26 cellular contexts compared by ENCODE assay signal in genomic region chr13:105446197-105446596, GRCh38. TPM values are rescaled to one million over a fixed set of nuclear protein-coding genes. Genes with fewer than 3 reads are reported as not detected.
DNase-seq lines count a peak whose midpoint lies in the region; ATAC-seq and TF ChIP-seq lines count a peak whose summit lies in the region.
"Had no signal": no experiment of that assay in that cellular context is flagged by ENCODE, and none has a peak within 500 bp of the region (broad histone marks: within the 10 kb centered on the region; RNA-seq: fewer than 3 reads in every experiment).

No MANE protein-coding gene starts in this region.

- DNase-seq in iris pigment epithelial cell (ENCODE audit: low read depth) (peak; percentile 60), left cardiac atrium (no peak), NCI-H2029 treated with DMSO at 0.1 percent for 48 hours (lab: John Stamatoyannopoulos, UW) (no peak), mucosa of gallbladder (ENCODE audit: low spot score) (no peak), left colon (no peak)
- DNase-seq: activated CD8-positive, alpha-beta memory T cell treated with anti-CD3 and anti-CD28 coated beads, Interleukin-2, amount 50 U/mL, for 4 hours; BE2C; dermis blood vessel endothelial cell; DMS79 treated with DMSO at 0.1 percent for 48 hours; foreskin melanocyte; midbrain; NCI-H1105 treated with DMSO at 0.1 percent for 48 hours; NCI-H2107; NCI-H524; psoas muscle; Right ventricle myocardium superior; stimulated activated CD4-positive, alpha-beta T cell treated with anti-CD3 and anti-CD28 coated beads, Interleukin-4, amount 100 ng/mL, for 1 hour; T-helper 1 cell; transverse colon had no signal

- H3K4me3 ChIP-seq in WI38 (ENCODE audit: low read depth, low read length), result peak overlapping the region; percentile 22
- H3K4me3 ChIP-seq: psoas muscle, transverse colon had no signal

- H3K27ac ChIP-seq in KOPT-K1 (ENCODE audit: low read depth, low read length, poor library complexity, severe bottlenecking), result peak overlapping the region; percentile 49
- H3K27ac ChIP-seq: psoas muscle, transverse colon, VCaP had no signal

- intact Hi-C loops in left cardiac atrium (cut with DNase I), result no loop called here
- intact Hi-C loops in left colon (cut with DNase I, micrococcal nuclease), result no loop called here

- peaks cover 15% of the 10 kb centered on the region for H3K9me3 ChIP-seq in KOPT-K1 (ENCODE audit: insufficient read depth, low read length, poor library complexity, severe bottlenecking)
- H3K9me3 ChIP-seq: BE2C, psoas muscle, transverse colon had no signal

- no peaks in the 10 kb centered on the region for H3K36me3 ChIP-seq in KOPT-K1 (ENCODE audit: insufficient read depth, low read length)
- H3K36me3 ChIP-seq: BE2C, transverse colon had no signal

- TF ChIP-seq CTCF in WI38 (IDR thresholded peaks at IDR 0.05; ENCODE audit: low read depth, low read length), result no peak

- ATAC-seq in left cardiac atrium (no peak), left colon (no peak)
- ATAC-seq: psoas muscle had no signal

RNA-seq across cellular contexts. Expression of gene DAOA, which starts 19.6 kb away (rescaled TPM):
- not detected for total RNA-seq in left cardiac atrium
- not detected for total RNA-seq in mucosa of gallbladder
- not detected for total RNA-seq in left colon
- total RNA-seq: bronchial epithelial cell, dermis blood vessel endothelial cell, H1, LHCN-M2, neural crest cell, psoas muscle, Right ventricle myocardium superior, transverse colon had no signal
